ENCODE assay signal across 8 cellular contexts in the genomic region with DNA sequence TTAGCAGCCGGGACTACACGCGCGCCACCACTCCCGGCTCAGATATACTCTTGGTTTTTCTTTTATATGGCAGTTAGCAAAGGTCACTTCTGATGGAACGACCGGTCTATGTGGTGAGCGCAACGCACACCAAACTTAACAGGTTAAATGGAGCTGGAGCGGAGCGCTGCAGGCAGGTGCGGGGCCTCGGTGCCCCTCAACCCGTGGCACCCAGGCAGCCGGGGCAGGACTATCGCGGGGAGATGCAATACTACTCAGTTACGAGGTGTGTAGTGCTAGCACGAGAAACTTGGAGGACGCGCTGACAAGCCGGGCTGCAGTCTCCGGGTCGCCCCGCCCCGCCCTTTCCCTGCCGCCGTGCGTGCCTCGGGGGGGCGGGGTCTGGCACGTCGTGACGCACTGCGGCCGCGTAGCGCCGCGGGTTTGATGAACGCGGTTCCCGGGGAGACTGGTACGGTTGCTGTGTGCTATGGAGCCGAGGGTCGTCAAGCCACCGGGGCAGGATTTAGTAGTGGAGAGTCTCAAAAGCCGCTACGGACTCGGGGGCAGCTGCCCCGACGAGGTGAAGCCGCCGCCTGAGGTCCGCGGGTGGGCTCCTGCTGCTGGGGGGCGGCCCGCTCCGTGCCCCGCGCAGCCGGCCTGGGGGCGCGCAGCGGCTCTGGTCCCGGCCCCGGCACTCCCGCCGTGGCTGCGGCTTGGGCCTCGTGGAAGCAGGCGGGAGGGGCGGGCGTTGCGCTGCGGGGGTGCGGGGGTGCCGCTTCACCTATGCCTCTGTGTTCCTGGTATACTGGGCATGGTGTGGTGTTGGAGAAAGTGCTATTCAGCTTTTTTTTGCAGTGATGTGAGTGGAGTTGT. TPM values are rescaled to one million over a fixed set of nuclear protein-coding genes. Genes with fewer than 3 reads are reported as not detected.
A peak's percentile ranks its signal among the peaks of the same experiment; 100 is the strongest.
DNase-seq lines count a peak whose midpoint lies in the region; ATAC-seq and TF ChIP-seq lines count a peak whose summit lies in the region.

A gene with protein sequence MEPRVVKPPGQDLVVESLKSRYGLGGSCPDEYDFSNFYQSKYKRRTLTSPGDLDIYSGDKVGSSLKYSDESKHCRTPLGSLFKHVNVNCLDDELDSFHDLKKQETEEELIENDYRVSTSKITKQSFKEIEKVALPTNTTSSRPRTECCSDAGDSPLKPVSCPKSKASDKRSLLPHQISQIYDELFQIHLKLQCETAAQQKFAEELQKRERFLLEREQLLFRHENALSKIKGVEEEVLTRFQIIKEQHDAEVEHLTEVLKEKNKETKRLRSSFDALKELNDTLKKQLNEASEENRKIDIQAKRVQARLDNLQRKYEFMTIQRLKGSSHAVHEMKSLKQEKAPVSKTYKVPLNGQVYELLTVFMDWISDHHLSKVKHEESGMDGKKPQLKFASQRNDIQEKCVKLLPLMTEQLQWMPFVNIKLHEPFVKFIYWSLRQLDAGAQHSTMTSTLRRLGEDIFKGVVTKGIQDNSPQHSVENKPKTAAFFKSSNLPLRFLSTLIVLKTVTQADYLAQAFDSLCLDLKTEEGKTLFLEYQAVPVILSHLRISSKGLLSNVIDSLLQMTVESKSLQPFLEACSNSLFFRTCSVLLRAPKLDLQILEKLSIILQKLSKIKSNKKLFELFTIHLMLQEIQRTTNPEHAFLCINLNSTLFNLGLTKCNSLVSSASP (plus strand): TSS at position 418 of the 855 bp plus-strand sequence. CDS start 52 bp downstream, at position 470.

- peak within 1 kb of the TSS; percentile 100 for H3K4me3 Mint-ChIP-seq in T-helper 1 cell treated with Interleukin-12 subunit alpha and Interleukin-12 subunit beta and Interleukin-4 antibody, amounts not matched to agents 30 μg/mL and 1 μg/mL, for 36 hours

- H3K27ac Mint-ChIP-seq in T-helper 1 cell treated with Interleukin-12 subunit alpha and Interleukin-12 subunit beta and Interleukin-4 antibody, amounts not matched to agents 30 μg/mL and 1 μg/mL, for 36 hours, result peak within 1 kb of the TSS; percentile 99

- under 1% methylated on average over 78 of the region's 78 CpGs for WGBS in right cardiac atrium

- no peaks in the 10 kb centered on the region for H3K9me3 Mint-ChIP-seq in T-helper 1 cell treated with Interleukin-12 subunit alpha and Interleukin-12 subunit beta and Interleukin-4 antibody, amounts not matched to agents 30 μg/mL and 1 μg/mL, for 36 hours

- H3K4me1 ChIP-seq in right cardiac atrium (ENCODE audit: control insufficient read depth, insufficient read depth, low read length) (no peaks in the 10 kb centered on the region), uterus (no peaks in the 10 kb centered on the region)

- peak within 1 kb of the TSS; percentile 71 for H3K4me3 ChIP-seq in right cardiac atrium (ENCODE audit: low read length)
- peak within 1 kb of the TSS; percentile 56 to 84 for H3K4me3 ChIP-seq in uterus

- H3K9me3 ChIP-seq in right cardiac atrium (ENCODE audit: control insufficient read depth, low read length) (no peaks in the 10 kb centered on the region), uterus (no peaks in the 10 kb centered on the region)

- H3K27ac ChIP-seq in right cardiac atrium (ENCODE audit: low read length) (no peak within 1 kb of the TSS), uterus (peak within 1 kb of the TSS; percentile 74 to 81)

- ATAC-seq in HG02852 (IDR thresholded peaks at IDR 0.05; ENCODE audit: unreplicated experiment), result peak; percentile 96
- peak; percentile 99 for ATAC-seq in right cardiac atrium

- H3K36me3 ChIP-seq in uterus, result no peaks in the 10 kb centered on the region

- TF ChIP-seq CTCF in uterus (IDR thresholded peaks at IDR 0.05), result peak in 1 of 4 experiments; percentile 16

- H3K36me3 Mint-ChIP-seq in T-helper 1 cell treated with Interleukin-12 subunit alpha and Interleukin-12 subunit beta and Interleukin-4 antibody, amounts not matched to agents 30 μg/mL and 1 μg/mL, for 36 hours (ENCODE audit: low read depth), result peaks cover 28% of the 10 kb centered on the region

- H3K27me3 ChIP-seq in right cardiac atrium (ENCODE audit: control insufficient read depth, insufficient read depth), result no peaks in the 10 kb centered on the region
- no peaks in the 10 kb centered on the region for H3K27me3 ChIP-seq in uterus

- peak; percentile 84 for TF ChIP-seq POLR2A in GM15510 (IDR thresholded peaks at IDR 0.05; ENCODE audit: borderline replicate concordance, extremely low read depth, insufficient read length)
- peak; percentile 46 to 47 for TF ChIP-seq POLR2A in uterus (IDR thresholded peaks at IDR 0.05)

- intact Hi-C loops in right cardiac atrium (cut with DNase I) (no loop called here), uterus (cut with DNase I; ENCODE audit: low total_unique reads) (no loop called here)

- peaks cover 15% of the 10 kb centered on the region for H3K4me1 Mint-ChIP-seq in T-helper 1 cell treated with Interleukin-12 subunit alpha and Interleukin-12 subunit beta and Interleukin-4 antibody, amounts not matched to agents 30 μg/mL and 1 μg/mL, for 36 hours (ENCODE audit: low read depth)

- H3K27me3 Mint-ChIP-seq in T-helper 1 cell treated with Interleukin-12 subunit alpha and Interleukin-12 subunit beta and Interleukin-4 antibody, amounts not matched to agents 30 μg/mL and 1 μg/mL, for 36 hours (ENCODE audit: low read depth), result no peaks in the 10 kb centered on the region

- DNase-seq in NCI-H1436 treated with DMSO at 0.1 percent for 48 hours (lab: John Stamatoyannopoulos, UW), result peak; percentile 41
- peak; percentile 81 for DNase-seq in amniotic stem cell (lab: John Stamatoyannopoulos, UW)
- DNase-seq in right cardiac atrium, result peak; percentile 90 to 96 (median 95)
- DNase-seq in pulmonary artery endothelial cell (ENCODE audit: low read depth, low spot score), result peak; percentile 48
- peak; percentile 75 to 84 for DNase-seq in uterus

RNA-seq across cellular contexts. Expression of the gene that starts here (rescaled TPM):
- total RNA-seq in right cardiac atrium (1 to 10 TPM; 2.1 to 2.7 (median 2.5) TPM), pulmonary artery endothelial cell (7.3 and 10.3 TPM in 2 replicates), uterus (10 to 100 TPM in 2 of 4 donors, 1 to 10 TPM in 2; 4.4 to 26.0 (median 9.8) TPM)
- polyA plus RNA-seq in right cardiac atrium, result 0.86 TPM

Comparison
In these comparisons a context has a peak if more than half of its experiments do, and no peak if none do; other contexts are left out.
1. DNase-seq: peak in every context shown above with its lines; median percentile 95 in right cardiac atrium; 81 in amniotic stem cell; 80 in uterus; 48 in pulmonary artery endothelial cell; 41 in NCI-H1436 treated with DMSO at 0.1 percent for 48 hours.